ENCODE assay signal across 1 cellular context in genomic region chr13:45372189-45373115, GRCh38.
TF ChIP-seq lines count a peak whose summit lies in the region.

No MANE protein-coding gene starts in this region.

TF ChIP-seq in K562, 482 proteins besides CTCF, POLR2A, EP300 and RAD21:
- no peak for TF ChIP-seq ZNF584 (CRISPR knock-in tag; IDR thresholded peaks at IDR 0.05; ENCODE audit: low read depth)
- 0 out of 2 replicates have a peak, but pooled peaks have one; percentile 23 for TF ChIP-seq ZFX (CRISPR knock-in tag; IDR thresholded peaks at IDR 0.05)
- no peak for TF ChIP-seq MNT (conservative IDR thresholded peaks at IDR 0.05)
TF ChIP-seq in K562: peak in this region for 1.
